25 cellular contexts compared by ENCODE assay signal in genomic region chr20:53297154-53297529, GRCh38.
"Had no signal": no experiment of that assay in that cellular context is flagged by ENCODE, and none has a peak within 500 bp of the region (broad histone marks: within the 10 kb centered on the region; RNA-seq: fewer than 3 reads in every experiment).

No MANE protein-coding gene starts in this region.

- DNase-seq: colonic mucosa; cortex of kidney; effector CD8-positive, alpha-beta T cell; effector memory CD8-positive, alpha-beta T cell; endodermal cell; esophagus squamous epithelium; foreskin fibroblast; foreskin melanocyte; gastrocnemius medialis; glutamatergic neuron; head of caudate nucleus; heart right ventricle; hippocampal formation; left cardiac atrium; left lung; left ventricle myocardium superior; lower lobe of right lung; mesendoderm; midbrain had no signal

- H3K9me3 ChIP-seq: colonic mucosa, esophagus squamous epithelium, gastrocnemius medialis, heart right ventricle, left lung, lower lobe of right lung had no signal

- FAIRE-seq: endometrium, islet of Langerhans, keratinocyte had no signal

- H3K27ac ChIP-seq: colonic mucosa, epithelial cell of prostate, esophagus squamous epithelium, gastrocnemius medialis, heart right ventricle, left lung, lower lobe of right lung had no signal

- H3K36me3 ChIP-seq: colonic mucosa, esophagus squamous epithelium, gastrocnemius medialis, heart right ventricle, left lung, lower lobe of right lung had no signal

- H3K9me3 Mint-ChIP-seq: dendritic cell treated with granulocyte-macrophage colony-stimulating factor and Interleukin-4, amounts not matched to agents 40 ng/mL and 50 ng/mL, for 4 days; effector memory CD8-positive, alpha-beta T cell; endodermal cell had no signal

- H3K27me3 ChIP-seq: colonic mucosa, esophagus squamous epithelium, gastrocnemius medialis, left lung had no signal

- H3K4me3 Mint-ChIP-seq: dendritic cell treated with granulocyte-macrophage colony-stimulating factor and Interleukin-4, amounts not matched to agents 40 ng/mL and 50 ng/mL, for 4 days; effector memory CD8-positive, alpha-beta T cell; endodermal cell had no signal

- H3K4me1 Mint-ChIP-seq: endodermal cell had no signal

- H3K27ac Mint-ChIP-seq: dendritic cell treated with granulocyte-macrophage colony-stimulating factor and Interleukin-4, amounts not matched to agents 40 ng/mL and 50 ng/mL, for 4 days; effector memory CD8-positive, alpha-beta T cell; endodermal cell had no signal

- H3K4me3 ChIP-seq: colonic mucosa, esophagus squamous epithelium, gastrocnemius medialis, heart right ventricle, left lung, lower lobe of right lung had no signal

- H3K4me1 ChIP-seq: colonic mucosa, esophagus squamous epithelium, gastrocnemius medialis, left lung, lower lobe of right lung had no signal

- ATAC-seq: effector memory CD8-positive, alpha-beta T cell; esophagus mucosa; gastrocnemius medialis; heart right ventricle; left cardiac atrium; left lung; left ventricle myocardium superior; lower lobe of right lung had no signal
